ENCODE assay signal across 12 cellular contexts in genomic region chr15:55829826-55830225, GRCh38.
A peak's percentile ranks its signal among the peaks of the same experiment; 100 is the strongest.
DNase-seq lines count a peak whose midpoint lies in the region; ATAC-seq and TF ChIP-seq lines count a peak whose summit lies in the region.
"Had no signal": no experiment of that assay in that cellular context is flagged by ENCODE, and none has a peak within 500 bp of the region (broad histone marks: within the 10 kb centered on the region; RNA-seq: fewer than 3 reads in every experiment).

No MANE protein-coding gene starts in this region.

- peak overlapping the region; percentile 19; the same call in 1 of the 2 replicates for H3K27ac ChIP-seq in OCI-LY3 (ENCODE audit: low read length)

- peaks cover 12% of the 10 kb centered on the region for H3K4me1 Mint-ChIP-seq in activated T-cell treated with anti-CD3 and anti-CD28 coated beads, Interleukin-2, amount 50 U/mL, for 4 hours (ENCODE audit: low read depth)
- peaks cover 13% of the 10 kb centered on the region for H3K4me1 Mint-ChIP-seq in stimulated activated effector memory CD8-positive, alpha-beta T cell treated with anti-CD3 and anti-CD28 coated beads, Interleukin-12 subunit alpha, Interleukin-12 subunit beta, amount 100 ng/mL, for 72 hours

- peak overlapping the region; percentile 64 for H3K27ac Mint-ChIP-seq in stimulated activated effector memory CD8-positive, alpha-beta T cell treated with anti-CD3 and anti-CD28 coated beads, Interleukin-12 subunit alpha, Interleukin-12 subunit beta, amount 100 ng/mL, for 72 hours
- H3K27ac Mint-ChIP-seq: HFFc6, type B pancreatic cell had no signal

- H4K20me1 ChIP-seq in OCI-LY3 (ENCODE audit: insufficient read depth, low read length), result no peaks in the 10 kb centered on the region

- no peak overlapping the region for H3K9ac ChIP-seq in OCI-LY3 (ENCODE audit: low read length)

- no peak for DNase-seq in activated T-cell treated with anti-CD3 and anti-CD28 coated beads, Interleukin-2, amount 50 U/mL, for 4 hours
- DNase-seq in activated T-cell treated with anti-CD3 and anti-CD28 coated beads, Interleukin-2, amount 50 U/mL, for 1 hour, result no peak
- no peak for DNase-seq in stimulated activated effector memory CD8-positive, alpha-beta T cell treated with anti-CD3 and anti-CD28 coated beads, Interleukin-12 subunit alpha, Interleukin-12 subunit beta, amount 100 ng/mL, for 72 hours (ENCODE audit: low spot score in 2 of 2)
- no peak for DNase-seq in middle frontal gyrus (ENCODE audit: extremely low spot score, low spot score)
- DNase-seq in NCI-H748 (lab: John Stamatoyannopoulos, UW; ENCODE audit: unreplicated experiment), result no peak
- DNase-seq: amniotic stem cell, HFFc6, NCI-H2029 treated with DMSO at 0.1 percent for 48 hours had no signal

- H3K36me3 Mint-ChIP-seq in activated T-cell treated with anti-CD3 and anti-CD28 coated beads, Interleukin-2, amount 50 U/mL, for 4 hours (ENCODE audit: insufficient read depth), result peaks cover 4% of the 10 kb centered on the region
- no peaks in the 10 kb centered on the region for H3K36me3 Mint-ChIP-seq in stimulated activated effector memory CD8-positive, alpha-beta T cell treated with anti-CD3 and anti-CD28 coated beads, Interleukin-12 subunit alpha, Interleukin-12 subunit beta, amount 100 ng/mL, for 72 hours
- H3K36me3 Mint-ChIP-seq: type B pancreatic cell had no signal

- no peaks in the 10 kb centered on the region for H3K9me3 ChIP-seq in OCI-LY3 (ENCODE audit: insufficient read depth, low read length)

- H3K4me3 Mint-ChIP-seq in activated T-cell treated with anti-CD3 and anti-CD28 coated beads, Interleukin-2, amount 50 U/mL, for 4 hours, result no peak overlapping the region
- H3K4me3 Mint-ChIP-seq in stimulated activated effector memory CD8-positive, alpha-beta T cell treated with anti-CD3 and anti-CD28 coated beads, Interleukin-12 subunit alpha, Interleukin-12 subunit beta, amount 100 ng/mL, for 72 hours, result no peak overlapping the region
- H3K4me3 Mint-ChIP-seq: HFFc6, type B pancreatic cell had no signal

- peak overlapping the region; percentile 66 for H3K4me2 ChIP-seq in OCI-LY3 (ENCODE audit: low read length)

- TF ChIP-seq CTCF in OCI-LY3 (IDR thresholded peaks at IDR 0.05; ENCODE audit: low read depth, low read length), result no peak

- no peaks in the 10 kb centered on the region for H3K9me3 Mint-ChIP-seq in activated T-cell treated with anti-CD3 and anti-CD28 coated beads, Interleukin-2, amount 50 U/mL, for 4 hours
- H3K9me3 Mint-ChIP-seq in stimulated activated effector memory CD8-positive, alpha-beta T cell treated with anti-CD3 and anti-CD28 coated beads, Interleukin-12 subunit alpha, Interleukin-12 subunit beta, amount 100 ng/mL, for 72 hours, result no peaks in the 10 kb centered on the region
- H3K9me3 Mint-ChIP-seq: HFFc6, type B pancreatic cell had no signal

- no peaks in the 10 kb centered on the region for H3K27me3 Mint-ChIP-seq in activated T-cell treated with anti-CD3 and anti-CD28 coated beads, Interleukin-2, amount 50 U/mL, for 4 hours (ENCODE audit: low read depth)

- no peak overlapping the region for H2AFZ ChIP-seq in OCI-LY3 (ENCODE audit: low read depth, low read length)

- H3K36me3 ChIP-seq in OCI-LY3 (replicated peaks; ENCODE audit: low read depth, low read length), result no peaks in the 10 kb centered on the region

- H3K27me3 ChIP-seq in OCI-LY3 (ENCODE audit: low read depth, low read length), result no peaks in the 10 kb centered on the region

- peak overlapping the region; percentile 33 for H3K4me3 ChIP-seq in OCI-LY3 (ENCODE audit: low read length)

- H3K79me2 ChIP-seq in OCI-LY3 (ENCODE audit: low read length), result no peaks in the 10 kb centered on the region

- ATAC-seq in activated T-cell treated with anti-CD3 and anti-CD28 coated beads, Interleukin-2, amount 50 U/mL, for 4 hours, result peak; percentile 80 to 89
- ATAC-seq in HG02938 (IDR thresholded peaks at IDR 0.05; ENCODE audit: unreplicated experiment), result peak; percentile 69
- peak; percentile 95 for ATAC-seq in stimulated activated effector memory CD8-positive, alpha-beta T cell treated with anti-CD3 and anti-CD28 coated beads, Interleukin-12 subunit alpha, Interleukin-12 subunit beta, amount 100 ng/mL, for 72 hours
- ATAC-seq in HG03280 (IDR thresholded peaks at IDR 0.05; ENCODE audit: unreplicated experiment), result no peak

- peaks cover 32% of the 10 kb centered on the region for H3K4me1 ChIP-seq in OCI-LY3 (ENCODE audit: low read length)
